In genomic region chr15:57376695-57377477, GRCh38 we compare ENCODE assay signal across 8 cellular contexts. TPM values are rescaled to one million over a fixed set of nuclear protein-coding genes. Genes with fewer than 3 reads are reported as not detected.
DNase-seq lines count a peak whose midpoint lies in the region; ATAC-seq, FAIRE-seq and TF ChIP-seq lines count a peak whose summit lies in the region.

No MANE protein-coding gene starts in this region.

- no peak overlapping the region for H3K4me3 ChIP-seq in CD4-positive, alpha-beta memory T cell (ENCODE audit: low read length in 2 of 2)
- H3K4me3 ChIP-seq in LNCaP clone FGC (ENCODE audit: low read depth, low read length) (peak overlapping the region; percentile 61), epithelial cell of esophagus (ENCODE audit: low read length) (peak overlapping the region; percentile 48)
- H3K4me3 ChIP-seq in naive thymus-derived CD4-positive, alpha-beta T cell (ENCODE audit: low read length): no peak overlapping the region

- H3K9me3 ChIP-seq in CD4-positive, alpha-beta memory T cell (ENCODE audit: control insufficient read depth in 1 of 2, low read length in 2 of 2): no peaks in the 10 kb centered on the region
- no peaks in the 10 kb centered on the region for H3K9me3 ChIP-seq in naive thymus-derived CD4-positive, alpha-beta T cell (ENCODE audit: control insufficient read depth in 2 of 3, low read length in 3 of 3)

- no peak for ATAC-seq in naive thymus-derived CD4-positive, alpha-beta T cell

- H3K9me3 Mint-ChIP-seq in CD4-positive, alpha-beta memory T cell: peaks cover 0 to 4% (median 0%) of the 10 kb centered on the region in 8 donors
- peaks cover 0 to 8% (median 0%) of the 10 kb centered on the region in 11 donors for H3K9me3 Mint-ChIP-seq in naive thymus-derived CD4-positive, alpha-beta T cell

- TF ChIP-seq CTCF in LNCaP clone FGC (IDR thresholded peaks at IDR 0.05; ENCODE audit: control insufficient read depth, extremely low read depth, insufficient read depth) (no peak), epithelial cell of esophagus (IDR thresholded peaks at IDR 0.05; ENCODE audit: insufficient read depth, low read depth, low read length, missing control alignments) (no peak)

- no peak for FAIRE-seq in H54 (lab: Jason Lieb, UNC)

- CTCF ChIA-PET in CD4-positive, alpha-beta memory T cell (lab: Charles Lee; ENCODE audit: partially characterized antibody): no interaction called here
- CTCF ChIA-PET in naive thymus-derived CD4-positive, alpha-beta T cell (lab: Charles Lee): no interaction called here

- no peaks in the 10 kb centered on the region for H3K36me3 Mint-ChIP-seq in CD4-positive, alpha-beta memory T cell
- peaks cover 0 to 4% (median 0%) of the 10 kb centered on the region in 5 donors for H3K36me3 Mint-ChIP-seq in naive thymus-derived CD4-positive, alpha-beta T cell

- peaks cover 39 to 46% of the 10 kb centered on the region in 2 donors for H3K27me3 Mint-ChIP-seq in CD4-positive, alpha-beta memory T cell
- H3K27me3 Mint-ChIP-seq in naive thymus-derived CD4-positive, alpha-beta T cell: peaks cover 43 to 70% (median 61%) of the 10 kb centered on the region in 5 donors

- POLR2A ChIA-PET in CD4-positive, alpha-beta memory T cell (lab: Charles Lee; ENCODE audit: partially characterized antibody): no interaction called here
- POLR2A ChIA-PET in naive thymus-derived CD4-positive, alpha-beta T cell (lab: Charles Lee): no interaction called here

- H3K27me3 ChIP-seq in CD4-positive, alpha-beta memory T cell (ENCODE audit: insufficient read depth, low read length): peaks cover 10% of the 10 kb centered on the region
- H3K27me3 ChIP-seq in naive thymus-derived CD4-positive, alpha-beta T cell (ENCODE audit: control insufficient read depth in 2 of 2, insufficient read depth in 2 of 2, low read length in 2 of 2): peaks cover 0 to 15% of the 10 kb centered on the region in 2 donors

- H3K27ac ChIP-seq in CD4-positive, alpha-beta memory T cell (ENCODE audit: low read depth, low read length): no peak overlapping the region
- H3K27ac ChIP-seq in naive thymus-derived CD4-positive, alpha-beta T cell (ENCODE audit: low read depth, low read length): no peak overlapping the region

- peak overlapping the region in 5 of 8 donors; percentile 31 to 77 (median 59) for H3K4me3 Mint-ChIP-seq in CD4-positive, alpha-beta memory T cell
- H3K4me3 Mint-ChIP-seq in naive thymus-derived CD4-positive, alpha-beta T cell: peak overlapping the region; percentile 27 to 72 (median 60)

- H3K4me1 ChIP-seq in CD4-positive, alpha-beta memory T cell (ENCODE audit: insufficient read depth, low read length): no peaks in the 10 kb centered on the region
- no peaks in the 10 kb centered on the region for H3K4me1 ChIP-seq in naive thymus-derived CD4-positive, alpha-beta T cell (ENCODE audit: control insufficient read depth in 2 of 2, insufficient read depth in 2 of 2, low read length in 2 of 2)

- H3K4me1 Mint-ChIP-seq in CD4-positive, alpha-beta memory T cell: peaks cover 4 to 15% (median 10%) of the 10 kb centered on the region in 4 donors
- peaks cover 6 to 14% (median 11%) of the 10 kb centered on the region in 7 donors for H3K4me1 Mint-ChIP-seq in naive thymus-derived CD4-positive, alpha-beta T cell

- intact Hi-C loops in CD4-positive, alpha-beta memory T cell (cut with micrococcal nuclease): no loop called here
- intact Hi-C loops in naive thymus-derived CD4-positive, alpha-beta T cell (cut with micrococcal nuclease): no loop called here

- no peak overlapping the region for H3K27ac Mint-ChIP-seq in CD4-positive, alpha-beta memory T cell
- H3K27ac Mint-ChIP-seq in naive thymus-derived CD4-positive, alpha-beta T cell: no peak overlapping the region

- H3K36me3 ChIP-seq in CD4-positive, alpha-beta memory T cell (ENCODE audit: insufficient read depth, low read length): no peaks in the 10 kb centered on the region
- no peaks in the 10 kb centered on the region for H3K36me3 ChIP-seq in naive thymus-derived CD4-positive, alpha-beta T cell (ENCODE audit: control insufficient read depth in 2 of 3, insufficient read depth in 3 of 3, low read length in 3 of 3)

- DNase-seq in CD4-positive, alpha-beta memory T cell: no peak
- DNase-seq in LNCaP clone FGC (ENCODE audit: low read depth) (no peak), epithelial cell of esophagus (ENCODE audit: low read depth) (peak; percentile 48), erythroblast (lab: John Stamatoyannopoulos, UW) (no peak), SKM-1 (lab: John Stamatoyannopoulos, UW; ENCODE audit: unreplicated experiment) (no peak), DMS114 treated with DMSO at 0.1 percent for 48 hours (lab: John Stamatoyannopoulos, UW; ENCODE audit: unreplicated experiment) (no peak), H54 (ENCODE audit: insufficient read length, low spot score) (no peak)
- no peak for DNase-seq in naive thymus-derived CD4-positive, alpha-beta T cell

- TF ChIP-seq POLR2A in erythroblast (IDR thresholded peaks at IDR 0.05; ENCODE audit: low read length) (no peak), H54 (IDR thresholded peaks at IDR 0.05; ENCODE audit: low read depth, low read length) (no peak)

RNA-seq across cellular contexts. Expression of gene CGNL1, which starts 0.6 kb away (rescaled TPM):
- not detected for total RNA-seq in CD4-positive, alpha-beta memory T cell
- polyA plus RNA-seq in CD4-positive, alpha-beta memory T cell: not detected
- not detected for total RNA-seq in naive thymus-derived CD4-positive, alpha-beta T cell
- not detected for polyA plus RNA-seq in naive thymus-derived CD4-positive, alpha-beta T cell

Comparison
In these comparisons a context has a peak if more than half of its experiments do, and no peak if none do; other contexts are left out.
1. H3K4me3 ChIP-seq: peak in LNCaP clone FGC (single experiment) and epithelial cell of esophagus (single experiment); none in CD4-positive, alpha-beta memory T cell (0 of 2) and naive thymus-derived CD4-positive, alpha-beta T cell (single experiment).